Comparison of ENCODE assay signal across 8 cellular contexts in the genomic region with DNA sequence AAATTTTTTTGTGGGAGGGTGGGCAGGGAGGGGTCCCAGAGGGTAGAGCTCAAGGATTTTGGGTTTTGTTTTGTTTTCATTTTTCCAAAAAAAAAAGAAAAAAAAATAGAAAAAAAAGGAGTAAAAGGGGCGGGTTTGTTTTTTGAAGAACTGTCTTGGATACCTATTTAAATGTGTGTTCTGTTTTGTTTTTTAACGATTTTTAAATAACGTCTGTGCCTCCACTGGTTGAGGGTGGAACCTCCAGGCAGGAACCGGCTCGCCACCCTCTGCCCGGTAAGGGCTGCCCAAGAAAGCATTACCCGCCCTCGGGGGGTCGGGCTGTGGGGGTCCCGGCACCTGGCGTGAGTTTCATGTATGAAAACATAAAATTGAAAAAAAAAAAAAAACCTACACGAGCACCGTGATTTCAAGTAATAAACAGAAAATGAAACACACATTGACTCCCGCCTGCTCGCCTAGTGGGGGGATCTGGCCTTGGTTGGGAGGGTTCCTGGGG. TPM values are rescaled to one million over a fixed set of nuclear protein-coding genes. Genes with fewer than 3 reads are reported as not detected.
DNase-seq lines count a peak whose midpoint lies in the region; ATAC-seq and TF ChIP-seq lines count a peak whose summit lies in the region.

No MANE protein-coding gene starts in this region.

- peak overlapping the region; percentile 61 to 97 (median 81); a peak in 21 of 22 replicates for H3K27ac ChIP-seq in BLaER1 treated with 17β-estradiol and CSF1 and Interleukin-3, amounts not matched to agents 10 nM and 100 nM
- peak overlapping the region; percentile 97 to 98 for H3K27ac ChIP-seq in breast epithelium

- intact Hi-C loops in breast epithelium (cut with DNase I; ENCODE audit: low total_unique reads) = no loop called here

- H3K36me3 ChIP-seq in BLaER1 treated with 17β-estradiol and CSF1 and Interleukin-3, amounts not matched to agents 10 nM and 100 nM = peaks cover 40 to 47% (median 46%) of the 10 kb centered on the region in 11 experiments
- H3K36me3 ChIP-seq in breast epithelium = peaks cover 11% of the 10 kb centered on the region

- peak overlapping the region; percentile 42 to 99 (median 54); a peak in 19 of 20 replicates for H3K4me3 ChIP-seq in BLaER1 treated with 17β-estradiol and CSF1 and Interleukin-3, amounts not matched to agents 10 nM and 100 nM
- peak overlapping the region; percentile 21 to 53 (median 25) for H3K4me3 ChIP-seq in breast epithelium

- ATAC-seq in natural killer cell treated with Interleukin-12 subunit alpha and Interleukin-12 subunit beta and Interleukin-15 and Interleukin-18, amount 100 ng/mL, for 72 hours = no peak
- ATAC-seq in GM18505 (IDR thresholded peaks at IDR 0.05; ENCODE audit: unreplicated experiment) = no peak

- TF ChIP-seq POLR2A in breast epithelium (IDR thresholded peaks at IDR 0.05) = no peak
- no peak for TF ChIP-seq POLR2A in GM18505 (IDR thresholded peaks at IDR 0.05; ENCODE audit: borderline replicate concordance, extremely low read depth, insufficient read depth, insufficient read length)

- DNase-seq in breast epithelium (ENCODE audit: low spot score in 2 of 2) (no peak), DMS79 (lab: John Stamatoyannopoulos, UW) (no peak), amygdala (lab: John Stamatoyannopoulos, UW) (no peak), occipital lobe (lab: John Stamatoyannopoulos, UW) (no peak)
- no peak for DNase-seq in natural killer cell treated with Interleukin-12 subunit alpha and Interleukin-12 subunit beta and Interleukin-15 and Interleukin-18, amount 100 ng/mL, for 72 hours (ENCODE audit: low spot score)

- H3K4me3 Mint-ChIP-seq in natural killer cell treated with Interleukin-12 subunit alpha and Interleukin-12 subunit beta and Interleukin-15 and Interleukin-18, amount 100 ng/mL, for 72 hours = peak overlapping the region; percentile 81

- no peak for TF ChIP-seq CTCF in breast epithelium (IDR thresholded peaks at IDR 0.05)

- no peaks in the 10 kb centered on the region for H3K36me3 Mint-ChIP-seq in natural killer cell treated with Interleukin-12 subunit alpha and Interleukin-12 subunit beta and Interleukin-15 and Interleukin-18, amount 100 ng/mL, for 72 hours

- no peak for TF ChIP-seq RAD21 in Ishikawa (IDR thresholded peaks at IDR 0.05; ENCODE audit: low read depth)

- no peaks in the 10 kb centered on the region for H3K27me3 ChIP-seq in BLaER1 treated with 17β-estradiol and CSF1 and Interleukin-3, amounts not matched to agents 10 nM and 100 nM
- H3K27me3 ChIP-seq in breast epithelium = no peaks in the 10 kb centered on the region

- no peaks in the 10 kb centered on the region for H3K9me3 Mint-ChIP-seq in natural killer cell treated with Interleukin-12 subunit alpha and Interleukin-12 subunit beta and Interleukin-15 and Interleukin-18, amount 100 ng/mL, for 72 hours

- H3K9me3 ChIP-seq in BLaER1 treated with 17β-estradiol and CSF1 and Interleukin-3, amounts not matched to agents 10 nM and 100 nM (replicated peaks in 1 of 11) = no peaks in the 10 kb centered on the region
- no peaks in the 10 kb centered on the region for H3K9me3 ChIP-seq in breast epithelium

- H4K20me1 ChIP-seq in BLaER1 treated with 17β-estradiol and CSF1 and Interleukin-3, amounts not matched to agents 10 nM and 100 nM = peaks cover 46 to 89% (median 58%) of the 10 kb centered on the region in 11 experiments

- peak overlapping the region; percentile 98 to 100 (median 100) for H3K4me2 ChIP-seq in BLaER1 treated with 17β-estradiol and CSF1 and Interleukin-3, amounts not matched to agents 10 nM and 100 nM

- peak overlapping the region; percentile 93 to 97 for H3K27ac Mint-ChIP-seq in natural killer cell treated with Interleukin-12 subunit alpha and Interleukin-12 subunit beta and Interleukin-15 and Interleukin-18, amount 100 ng/mL, for 72 hours

- H3K9ac ChIP-seq in BLaER1 treated with 17β-estradiol and CSF1 and Interleukin-3, amounts not matched to agents 10 nM and 100 nM = peak overlapping the region; percentile 62 to 98 (median 76)

- no peaks in the 10 kb centered on the region for H3K27me3 Mint-ChIP-seq in natural killer cell treated with Interleukin-12 subunit alpha and Interleukin-12 subunit beta and Interleukin-15 and Interleukin-18, amount 100 ng/mL, for 72 hours

- peaks cover 92 to 97% (median 96%) of the 10 kb centered on the region in 10 experiments for H3K4me1 ChIP-seq in BLaER1 treated with 17β-estradiol and CSF1 and Interleukin-3, amounts not matched to agents 10 nM and 100 nM
- peaks cover 30 to 41% of the 10 kb centered on the region in 2 donors for H3K4me1 ChIP-seq in breast epithelium

- peaks cover 23 to 41% of the 10 kb centered on the region in 2 donors for H3K4me1 Mint-ChIP-seq in natural killer cell treated with Interleukin-12 subunit alpha and Interleukin-12 subunit beta and Interleukin-15 and Interleukin-18, amount 100 ng/mL, for 72 hours (ENCODE audit: low read depth in 2 of 2)

- no peak for TF ChIP-seq EP300 in Ishikawa (IDR thresholded peaks at IDR 0.05; ENCODE audit: borderline replicate concordance)

TF ChIP-seq in Ishikawa, 13 proteins besides CTCF, POLR2A, EP300 and RAD21:
- TF ChIP-seq ZBTB7A (IDR thresholded peaks at IDR 0.05; ENCODE audit: low read depth) (0 out of 2 replicates have a peak, but pooled peaks have one; percentile 12), TCF12 (IDR thresholded peaks at IDR 0.05; ENCODE audit: low read depth) (no peak), TAF1 (IDR thresholded peaks at IDR 0.05; ENCODE audit: low read depth) (no peak), TEAD4 (IDR thresholded peaks at IDR 0.05) (no peak), NFIC (IDR thresholded peaks at IDR 0.05) (no peak)
- TF ChIP-seq, protein P1, sequence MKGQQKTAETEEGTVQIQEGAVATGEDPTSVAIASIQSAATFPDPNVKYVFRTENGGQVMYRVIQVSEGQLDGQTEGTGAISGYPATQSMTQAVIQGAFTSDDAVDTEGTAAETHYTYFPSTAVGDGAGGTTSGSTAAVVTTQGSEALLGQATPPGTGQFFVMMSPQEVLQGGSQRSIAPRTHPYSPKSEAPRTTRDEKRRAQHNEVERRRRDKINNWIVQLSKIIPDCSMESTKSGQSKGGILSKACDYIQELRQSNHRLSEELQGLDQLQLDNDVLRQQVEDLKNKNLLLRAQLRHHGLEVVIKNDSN (IDR thresholded peaks at IDR 0.05) = no peak
- TF ChIP-seq, protein P2, sequence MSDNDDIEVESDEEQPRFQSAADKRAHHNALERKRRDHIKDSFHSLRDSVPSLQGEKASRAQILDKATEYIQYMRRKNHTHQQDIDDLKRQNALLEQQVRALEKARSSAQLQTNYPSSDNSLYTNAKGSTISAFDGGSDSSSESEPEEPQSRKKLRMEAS (IDR thresholded peaks at IDR 0.05) = no peak
- TF ChIP-seq, protein P3, sequence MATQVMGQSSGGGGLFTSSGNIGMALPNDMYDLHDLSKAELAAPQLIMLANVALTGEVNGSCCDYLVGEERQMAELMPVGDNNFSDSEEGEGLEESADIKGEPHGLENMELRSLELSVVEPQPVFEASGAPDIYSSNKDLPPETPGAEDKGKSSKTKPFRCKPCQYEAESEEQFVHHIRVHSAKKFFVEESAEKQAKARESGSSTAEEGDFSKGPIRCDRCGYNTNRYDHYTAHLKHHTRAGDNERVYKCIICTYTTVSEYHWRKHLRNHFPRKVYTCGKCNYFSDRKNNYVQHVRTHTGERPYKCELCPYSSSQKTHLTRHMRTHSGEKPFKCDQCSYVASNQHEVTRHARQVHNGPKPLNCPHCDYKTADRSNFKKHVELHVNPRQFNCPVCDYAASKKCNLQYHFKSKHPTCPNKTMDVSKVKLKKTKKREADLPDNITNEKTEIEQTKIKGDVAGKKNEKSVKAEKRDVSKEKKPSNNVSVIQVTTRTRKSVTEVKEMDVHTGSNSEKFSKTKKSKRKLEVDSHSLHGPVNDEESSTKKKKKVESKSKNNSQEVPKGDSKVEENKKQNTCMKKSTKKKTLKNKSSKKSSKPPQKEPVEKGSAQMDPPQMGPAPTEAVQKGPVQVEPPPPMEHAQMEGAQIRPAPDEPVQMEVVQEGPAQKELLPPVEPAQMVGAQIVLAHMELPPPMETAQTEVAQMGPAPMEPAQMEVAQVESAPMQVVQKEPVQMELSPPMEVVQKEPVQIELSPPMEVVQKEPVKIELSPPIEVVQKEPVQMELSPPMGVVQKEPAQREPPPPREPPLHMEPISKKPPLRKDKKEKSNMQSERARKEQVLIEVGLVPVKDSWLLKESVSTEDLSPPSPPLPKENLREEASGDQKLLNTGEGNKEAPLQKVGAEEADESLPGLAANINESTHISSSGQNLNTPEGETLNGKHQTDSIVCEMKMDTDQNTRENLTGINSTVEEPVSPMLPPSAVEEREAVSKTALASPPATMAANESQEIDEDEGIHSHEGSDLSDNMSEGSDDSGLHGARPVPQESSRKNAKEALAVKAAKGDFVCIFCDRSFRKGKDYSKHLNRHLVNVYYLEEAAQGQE (IDR thresholded peaks at IDR 0.05; ENCODE audit: low read depth) = no peak

RNA-seq across cellular contexts. Expression of a gene that starts 10.4 kb away (rescaled TPM):
- total RNA-seq in breast epithelium (10 to 100 TPM; 13.8 to 28.5 (median 22.4) TPM), occipital lobe (15.3 TPM)
- 10 to 100 TPM; 85.9 to 88.3 TPM for total RNA-seq in natural killer cell treated with Interleukin-12 subunit alpha and Interleukin-12 subunit beta and Interleukin-15 and Interleukin-18, amount 100 ng/mL, for 72 hours

RNA-seq across cellular contexts. Expression of a gene that starts 10.4 kb away (rescaled TPM):
- 100 to 1,000 TPM; 458 to 758 (median 656) TPM for total RNA-seq in breast epithelium
- total RNA-seq in natural killer cell treated with Interleukin-12 subunit alpha and Interleukin-12 subunit beta and Interleukin-15 and Interleukin-18, amount 100 ng/mL, for 72 hours = 100 to 1,000 TPM; 226 to 251 TPM
- total RNA-seq in occipital lobe = 598 TPM

RNA-seq across cellular contexts. Expression of a gene that starts 16.6 kb away (rescaled TPM):
- total RNA-seq in breast epithelium = 10 to 100 TPM; 43.9 to 60.6 (median 53.1) TPM
- 10 to 100 TPM; 59.5 to 94.2 TPM for total RNA-seq in natural killer cell treated with Interleukin-12 subunit alpha and Interleukin-12 subunit beta and Interleukin-15 and Interleukin-18, amount 100 ng/mL, for 72 hours
- 6.7 TPM for total RNA-seq in occipital lobe

RNA-seq across cellular contexts. Expression of a gene that starts 17.2 kb away (rescaled TPM):
- total RNA-seq in breast epithelium = 10 to 100 TPM; 47.6 to 64.9 (median 61.3) TPM
- total RNA-seq in natural killer cell treated with Interleukin-12 subunit alpha and Interleukin-12 subunit beta and Interleukin-15 and Interleukin-18, amount 100 ng/mL, for 72 hours = 100 to 1,000 TPM; 163 to 215 TPM
- 11.9 TPM for total RNA-seq in occipital lobe

RNA-seq across cellular contexts. Expression of a gene that starts 21.0 kb away (rescaled TPM):
- total RNA-seq in breast epithelium (1 to 10 TPM in 1 of 3 donors, under 1 TPM in 1, not detected in 1; 0.98 to 4.8 TPM), occipital lobe (6.6 TPM)
- total RNA-seq in natural killer cell treated with Interleukin-12 subunit alpha and Interleukin-12 subunit beta and Interleukin-15 and Interleukin-18, amount 100 ng/mL, for 72 hours = under 1 TPM in 1 of 2 donors, not detected in 1; 0.28 TPM
